8 cellular contexts compared by ENCODE assay signal in genomic region chr15:62390793-62391543, GRCh38. TPM values are rescaled to one million over a fixed set of nuclear protein-coding genes. Genes with fewer than 3 reads are reported as not detected.
DNase-seq lines count a peak whose midpoint lies in the region; ATAC-seq and TF ChIP-seq lines count a peak whose summit lies in the region.

No MANE protein-coding gene starts in this region.

- TF ChIP-seq CTCF in psoas muscle (IDR thresholded peaks at IDR 0.05) = no peak

- peak overlapping the region; percentile 85 for H3K4me3 ChIP-seq in psoas muscle

- peaks cover 23% of the 10 kb centered on the region for H3K4me1 ChIP-seq in psoas muscle

- DNase-seq in NCI-H146 (lab: John Stamatoyannopoulos, UW) = peak; percentile 18
- no peak for DNase-seq in NCI-H146 treated with DMSO at 0.1 percent for 48 hours (lab: John Stamatoyannopoulos, UW; ENCODE audit: unreplicated experiment)
- DNase-seq in RPMI8226 = peak; percentile 77
- DNase-seq in astrocyte of the hippocampus (ENCODE audit: low read depth, low spot score) = peak; percentile 68
- peak; percentile 43 to 51 for DNase-seq in hippocampal formation (lab: John Stamatoyannopoulos, UW)
- peak; percentile 50 to 79 for DNase-seq in psoas muscle
- DNase-seq in amniotic stem cell (lab: John Stamatoyannopoulos, UW) = no peak

- intact Hi-C loops in psoas muscle (cut with DNase I) = loop anchor here (2.0 to 10.0 kb wide), 7 partner anchors 41 to 351 kb away; no protein-coding TSS in a partner anchor

- H3K9me3 ChIP-seq in psoas muscle = no peaks in the 10 kb centered on the region

- no peaks in the 10 kb centered on the region for H3K36me3 ChIP-seq in psoas muscle (ENCODE audit: insufficient read depth in 1 of 2, low read depth in 1 of 2)

- WGBS in psoas muscle, 3 donors = 0% methylated on average over 47 to 53 of the region's 53 CpGs

- ATAC-seq in HG02840 (IDR thresholded peaks at IDR 0.05; ENCODE audit: low FRiP score, unreplicated experiment) (peak; percentile 28), psoas muscle (peak; percentile 45 to 71 (median 70))

- no peaks in the 10 kb centered on the region for H3K27me3 ChIP-seq in psoas muscle (ENCODE audit: insufficient read depth in 3 of 3, low read length in 2 of 3)

- H3K27ac ChIP-seq in psoas muscle = peak overlapping the region; percentile 94

RNA-seq across cellular contexts. Expression of gene TLN2, which starts 0.6 kb away (rescaled TPM):
- 10 to 100 TPM; 22.4 to 46.4 (median 24.9) TPM for total RNA-seq in psoas muscle
- polyA plus RNA-seq in psoas muscle = 1 to 10 TPM; 5.5 to 8.0 (median 8.0) TPM

Comparison
In these comparisons a context has a peak if more than half of its experiments do, and no peak if none do; other contexts are left out.
1. DNase-seq: peak in NCI-H146 (single experiment), RPMI8226 (single experiment), astrocyte of the hippocampus (single experiment), hippocampal formation (2 of 2) and psoas muscle (2 of 2); none in NCI-H146 treated with DMSO at 0.1 percent for 48 hours (single experiment) and amniotic stem cell (single experiment).